1 cellular context compared by ENCODE assay signal in the genomic region with DNA sequence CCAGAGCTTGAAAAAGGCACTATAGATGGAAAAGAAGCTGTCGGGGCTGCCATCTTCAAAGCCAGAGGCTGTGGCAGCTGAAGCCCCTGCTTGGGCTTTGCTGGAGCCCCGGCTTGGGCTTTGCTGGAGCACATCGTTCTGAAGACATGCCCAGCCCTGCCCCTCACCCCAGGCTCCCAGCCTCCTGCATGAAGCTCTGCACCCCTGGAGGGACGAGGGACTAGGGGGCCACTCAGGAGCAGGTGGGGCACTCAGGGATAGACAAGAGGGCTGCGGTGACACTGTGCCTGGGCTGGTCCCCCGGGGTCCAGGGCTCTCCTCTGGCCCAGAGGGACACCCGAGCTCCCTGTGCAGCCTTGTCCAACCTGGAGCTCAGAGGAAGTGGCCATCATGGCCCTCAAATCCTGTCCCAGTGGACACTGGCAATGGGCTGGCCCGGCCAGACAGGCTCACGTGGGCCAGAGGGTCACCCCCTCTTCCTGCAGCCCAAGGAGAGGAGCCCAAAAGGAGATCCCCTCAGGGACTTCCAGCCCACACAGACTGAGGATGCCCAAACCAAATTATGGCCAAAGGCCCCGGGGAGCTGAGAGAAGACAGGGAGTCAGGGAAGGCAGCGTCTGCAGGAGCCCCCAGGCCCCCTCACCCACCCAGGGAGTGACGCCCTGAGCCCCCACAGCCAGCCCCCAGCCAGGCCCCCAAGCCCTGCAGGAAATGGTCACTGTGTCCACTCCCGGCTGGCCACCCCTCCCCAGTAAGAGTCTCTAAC.
TF ChIP-seq lines count a peak whose summit lies in the region.

No MANE protein-coding gene starts in this region.

TF ChIP-seq in HEK293, 187 proteins besides CTCF, POLR2A, EP300 and RAD21 (continued from another document):
- TF ChIP-seq ZIC2 (tag by site-specific recombination; IDR thresholded peaks at IDR 0.05) (peak; percentile 95), ZNF132 (tag by site-specific recombination; IDR thresholded peaks at IDR 0.05; ENCODE audit: borderline replicate concordance) (no peak), ZBTB20 (tag by site-specific recombination; IDR thresholded peaks at IDR 0.05) (no peak), GLIS1 (tag by site-specific recombination; IDR thresholded peaks at IDR 0.05) (peak; percentile 76), ZNF610 (tag by site-specific recombination; IDR thresholded peaks at IDR 0.05; ENCODE audit: borderline replicate concordance) (no peak), ZNF350 (tag by site-specific recombination; IDR thresholded peaks at IDR 0.05) (no peak)
- TF ChIP-seq, protein P1, sequence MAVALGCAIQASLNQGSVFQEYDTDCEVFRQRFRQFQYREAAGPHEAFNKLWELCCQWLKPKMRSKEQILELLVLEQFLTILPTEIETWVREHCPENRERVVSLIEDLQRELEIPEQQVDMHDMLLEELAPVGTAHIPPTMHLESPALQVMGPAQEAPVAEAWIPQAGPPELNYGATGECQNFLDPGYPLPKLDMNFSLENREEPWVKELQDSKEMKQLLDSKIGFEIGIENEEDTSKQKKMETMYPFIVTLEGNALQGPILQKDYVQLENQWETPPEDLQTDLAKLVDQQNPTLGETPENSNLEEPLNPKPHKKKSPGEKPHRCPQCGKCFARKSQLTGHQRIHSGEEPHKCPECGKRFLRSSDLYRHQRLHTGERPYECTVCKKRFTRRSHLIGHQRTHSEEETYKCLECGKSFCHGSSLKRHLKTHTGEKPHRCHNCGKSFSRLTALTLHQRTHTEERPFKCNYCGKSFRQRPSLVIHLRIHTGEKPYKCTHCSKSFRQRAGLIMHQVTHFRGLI (tag by site-specific recombination; IDR thresholded peaks at IDR 0.05) = 0 out of 2 replicates have a peak, but pooled peaks have one; percentile 40
- TF ChIP-seq, protein P2, sequence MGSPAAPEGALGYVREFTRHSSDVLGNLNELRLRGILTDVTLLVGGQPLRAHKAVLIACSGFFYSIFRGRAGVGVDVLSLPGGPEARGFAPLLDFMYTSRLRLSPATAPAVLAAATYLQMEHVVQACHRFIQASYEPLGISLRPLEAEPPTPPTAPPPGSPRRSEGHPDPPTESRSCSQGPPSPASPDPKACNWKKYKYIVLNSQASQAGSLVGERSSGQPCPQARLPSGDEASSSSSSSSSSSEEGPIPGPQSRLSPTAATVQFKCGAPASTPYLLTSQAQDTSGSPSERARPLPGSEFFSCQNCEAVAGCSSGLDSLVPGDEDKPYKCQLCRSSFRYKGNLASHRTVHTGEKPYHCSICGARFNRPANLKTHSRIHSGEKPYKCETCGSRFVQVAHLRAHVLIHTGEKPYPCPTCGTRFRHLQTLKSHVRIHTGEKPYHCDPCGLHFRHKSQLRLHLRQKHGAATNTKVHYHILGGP (tag by site-specific recombination; IDR thresholded peaks at IDR 0.05) = no peak
- TF ChIP-seq, protein P3, sequence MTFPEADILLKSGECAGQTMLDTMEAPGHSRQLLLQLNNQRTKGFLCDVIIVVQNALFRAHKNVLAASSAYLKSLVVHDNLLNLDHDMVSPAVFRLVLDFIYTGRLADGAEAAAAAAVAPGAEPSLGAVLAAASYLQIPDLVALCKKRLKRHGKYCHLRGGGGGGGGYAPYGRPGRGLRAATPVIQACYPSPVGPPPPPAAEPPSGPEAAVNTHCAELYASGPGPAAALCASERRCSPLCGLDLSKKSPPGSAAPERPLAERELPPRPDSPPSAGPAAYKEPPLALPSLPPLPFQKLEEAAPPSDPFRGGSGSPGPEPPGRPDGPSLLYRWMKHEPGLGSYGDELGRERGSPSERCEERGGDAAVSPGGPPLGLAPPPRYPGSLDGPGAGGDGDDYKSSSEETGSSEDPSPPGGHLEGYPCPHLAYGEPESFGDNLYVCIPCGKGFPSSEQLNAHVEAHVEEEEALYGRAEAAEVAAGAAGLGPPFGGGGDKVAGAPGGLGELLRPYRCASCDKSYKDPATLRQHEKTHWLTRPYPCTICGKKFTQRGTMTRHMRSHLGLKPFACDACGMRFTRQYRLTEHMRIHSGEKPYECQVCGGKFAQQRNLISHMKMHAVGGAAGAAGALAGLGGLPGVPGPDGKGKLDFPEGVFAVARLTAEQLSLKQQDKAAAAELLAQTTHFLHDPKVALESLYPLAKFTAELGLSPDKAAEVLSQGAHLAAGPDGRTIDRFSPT (tag by site-specific recombination; IDR thresholded peaks at IDR 0.05) = no peak
- TF ChIP-seq, protein P4, sequence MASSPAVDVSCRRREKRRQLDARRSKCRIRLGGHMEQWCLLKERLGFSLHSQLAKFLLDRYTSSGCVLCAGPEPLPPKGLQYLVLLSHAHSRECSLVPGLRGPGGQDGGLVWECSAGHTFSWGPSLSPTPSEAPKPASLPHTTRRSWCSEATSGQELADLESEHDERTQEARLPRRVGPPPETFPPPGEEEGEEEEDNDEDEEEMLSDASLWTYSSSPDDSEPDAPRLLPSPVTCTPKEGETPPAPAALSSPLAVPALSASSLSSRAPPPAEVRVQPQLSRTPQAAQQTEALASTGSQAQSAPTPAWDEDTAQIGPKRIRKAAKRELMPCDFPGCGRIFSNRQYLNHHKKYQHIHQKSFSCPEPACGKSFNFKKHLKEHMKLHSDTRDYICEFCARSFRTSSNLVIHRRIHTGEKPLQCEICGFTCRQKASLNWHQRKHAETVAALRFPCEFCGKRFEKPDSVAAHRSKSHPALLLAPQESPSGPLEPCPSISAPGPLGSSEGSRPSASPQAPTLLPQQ (tag by site-specific recombination; IDR thresholded peaks at IDR 0.05) = no peak
- TF ChIP-seq, protein P5, sequence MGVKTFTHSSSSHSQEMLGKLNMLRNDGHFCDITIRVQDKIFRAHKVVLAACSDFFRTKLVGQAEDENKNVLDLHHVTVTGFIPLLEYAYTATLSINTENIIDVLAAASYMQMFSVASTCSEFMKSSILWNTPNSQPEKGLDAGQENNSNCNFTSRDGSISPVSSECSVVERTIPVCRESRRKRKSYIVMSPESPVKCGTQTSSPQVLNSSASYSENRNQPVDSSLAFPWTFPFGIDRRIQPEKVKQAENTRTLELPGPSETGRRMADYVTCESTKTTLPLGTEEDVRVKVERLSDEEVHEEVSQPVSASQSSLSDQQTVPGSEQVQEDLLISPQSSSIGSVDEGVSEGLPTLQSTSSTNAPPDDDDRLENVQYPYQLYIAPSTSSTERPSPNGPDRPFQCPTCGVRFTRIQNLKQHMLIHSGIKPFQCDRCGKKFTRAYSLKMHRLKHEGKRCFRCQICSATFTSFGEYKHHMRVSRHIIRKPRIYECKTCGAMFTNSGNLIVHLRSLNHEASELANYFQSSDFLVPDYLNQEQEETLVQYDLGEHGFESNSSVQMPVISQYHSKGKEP (tag by site-specific recombination; IDR thresholded peaks at IDR 0.05) = no peak
- TF ChIP-seq, protein P6, sequence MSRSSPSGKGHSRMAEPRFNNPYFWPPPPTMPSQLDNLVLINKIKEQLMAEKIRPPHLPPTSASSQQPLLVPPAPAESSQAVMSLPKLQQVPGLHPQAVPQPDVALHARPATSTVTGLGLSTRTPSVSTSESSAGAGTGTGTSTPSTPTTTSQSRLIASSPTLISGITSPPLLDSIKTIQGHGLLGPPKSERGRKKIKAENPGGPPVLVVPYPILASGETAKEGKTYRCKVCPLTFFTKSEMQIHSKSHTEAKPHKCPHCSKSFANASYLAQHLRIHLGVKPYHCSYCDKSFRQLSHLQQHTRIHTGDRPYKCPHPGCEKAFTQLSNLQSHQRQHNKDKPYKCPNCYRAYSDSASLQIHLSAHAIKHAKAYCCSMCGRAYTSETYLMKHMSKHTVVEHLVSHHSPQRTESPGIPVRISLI (tag by site-specific recombination; IDR thresholded peaks at IDR 0.05) = no peak
